In the genomic region with DNA sequence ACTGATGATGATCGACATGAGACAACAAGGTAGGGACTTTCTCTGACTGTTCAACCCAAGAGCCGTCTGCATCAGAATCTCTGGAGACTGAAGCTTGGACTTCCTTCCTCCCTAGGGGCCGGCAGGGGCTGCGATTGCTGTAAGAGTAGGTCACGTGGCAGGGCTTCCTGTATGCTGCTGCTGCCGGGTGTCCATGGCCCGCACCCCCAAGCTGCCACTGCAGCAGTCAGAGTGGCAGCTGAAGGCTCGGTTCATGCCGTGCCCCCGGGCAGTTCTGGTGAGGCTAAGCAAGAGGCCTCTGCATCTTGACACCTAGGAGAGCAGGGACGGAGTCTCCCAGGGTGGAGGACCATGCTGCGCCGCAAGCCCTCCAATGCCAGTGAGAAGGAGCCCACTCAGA, we compare ENCODE assay signal across 9 cellular contexts. TPM values are rescaled to one million over a fixed set of nuclear protein-coding genes. Genes with fewer than 3 reads are reported as not detected.
DNase-seq lines count a peak whose midpoint lies in the region; ATAC-seq and TF ChIP-seq lines count a peak whose summit lies in the region.
"Had no signal": no experiment of that assay in that cellular context is flagged by ENCODE, and none has a peak within 500 bp of the region (broad histone marks: within the 10 kb centered on the region; RNA-seq: fewer than 3 reads in every experiment).

A gene (plus strand): TSS at position 203 of the 400 bp plus-strand sequence. CDS start 149 bp downstream, at position 352.

- 92% methylated on average over 13 of the region's 13 CpGs for WGBS in mesenchymal stem cell

- no peak for TF ChIP-seq CTCF in tibial artery (IDR thresholded peaks at IDR 0.05)

- H3K79me1 ChIP-seq in mesenchymal stem cell (replicated peaks; ENCODE audit: low read length, poor library complexity, severe bottlenecking) = no peaks in the 10 kb centered on the region

- H3K4me1 ChIP-seq in tibial artery (no peaks in the 10 kb centered on the region), mesenchymal stem cell (ENCODE audit: control insufficient read depth, insufficient read depth, low read depth, low read length) (no peaks in the 10 kb centered on the region)

- no peak within 1 kb of the TSS for H3K9ac ChIP-seq in mesenchymal stem cell (ENCODE audit: low read length)

- H3K27me3 ChIP-seq in tibial artery (no peaks in the 10 kb centered on the region), mesenchymal stem cell (ENCODE audit: control insufficient read depth in 1 of 2, insufficient read depth in 1 of 2, low read length in 2 of 2) (peaks cover 0 to 42% of the 10 kb centered on the region in 2 experiments)

- H3K9me3 Mint-ChIP-seq in activated CD8-positive, alpha-beta memory T cell treated with anti-CD3 and anti-CD28 coated beads, Interleukin-2, amount 10 ng/mL, durations not matched to agents 7 days and 5 days (ENCODE audit: low read depth) = no peaks in the 10 kb centered on the region
- no peaks in the 10 kb centered on the region for H3K9me3 Mint-ChIP-seq in immature natural killer cell

- no peak within 1 kb of the TSS for H2BK120ac ChIP-seq in mesenchymal stem cell (ENCODE audit: low read depth, low read length)

- H2AK5ac ChIP-seq in mesenchymal stem cell (ENCODE audit: low read length, severe bottlenecking) = no peak within 1 kb of the TSS

- H2AFZ ChIP-seq in mesenchymal stem cell (ENCODE audit: low read depth, low read length) = no peak within 1 kb of the TSS

- no peak within 1 kb of the TSS for H2BK15ac ChIP-seq in mesenchymal stem cell (ENCODE audit: low read depth, poor library complexity, severe bottlenecking)

- H3K4ac ChIP-seq in mesenchymal stem cell (ENCODE audit: low read depth in 1 of 2, low read length in 2 of 2) = no peak within 1 kb of the TSS

- ATAC-seq in GM19324 (IDR thresholded peaks at IDR 0.05; ENCODE audit: low FRiP score, unreplicated experiment) (peak; percentile 30), HG03565 (IDR thresholded peaks at IDR 0.05; ENCODE audit: unreplicated experiment) (peak; percentile 33), HG02852 (IDR thresholded peaks at IDR 0.05; ENCODE audit: unreplicated experiment) (no peak)
- ATAC-seq in activated CD8-positive, alpha-beta memory T cell treated with anti-CD3 and anti-CD28 coated beads, Interleukin-2, amount 10 ng/mL, durations not matched to agents 7 days and 5 days = peak; percentile 52

- no peak within 1 kb of the TSS for H3K4me2 ChIP-seq in mesenchymal stem cell (ENCODE audit: low read length, poor library complexity, severe bottlenecking)

- peaks cover 60% of the 10 kb centered on the region for H3K4me1 Mint-ChIP-seq in activated CD8-positive, alpha-beta memory T cell treated with anti-CD3 and anti-CD28 coated beads, Interleukin-2, amount 10 ng/mL, durations not matched to agents 7 days and 5 days
- peaks cover 82 to 87% of the 10 kb centered on the region in 2 donors for H3K4me1 Mint-ChIP-seq in immature natural killer cell

- no peaks in the 10 kb centered on the region for H3K27me3 Mint-ChIP-seq in activated CD8-positive, alpha-beta memory T cell treated with anti-CD3 and anti-CD28 coated beads, Interleukin-2, amount 10 ng/mL, durations not matched to agents 7 days and 5 days
- peaks cover 15 to 36% (median 35%) of the 10 kb centered on the region in 3 donors for H3K27me3 Mint-ChIP-seq in immature natural killer cell (ENCODE audit: low read depth in 3 of 3)

- intact Hi-C loops in tibial artery (cut with DNase I; ENCODE audit: low total_unique reads) = no loop called here

- H3K36me3 ChIP-seq in tibial artery = no peaks in the 10 kb centered on the region
- H3K36me3 ChIP-seq in mesenchymal stem cell (ENCODE audit: control insufficient read depth in 1 of 2, insufficient read depth in 2 of 2, low read depth in 1 of 2, low read length in 2 of 2) = no peaks in the 10 kb centered on the region

- no peak within 1 kb of the TSS for H3K14ac ChIP-seq in mesenchymal stem cell (ENCODE audit: low read length in 2 of 2)

- H4K8ac ChIP-seq in mesenchymal stem cell (ENCODE audit: low read length) = no peak within 1 kb of the TSS

- H3K36me3 Mint-ChIP-seq in activated CD8-positive, alpha-beta memory T cell treated with anti-CD3 and anti-CD28 coated beads, Interleukin-2, amount 10 ng/mL, durations not matched to agents 7 days and 5 days = peaks cover 50% of the 10 kb centered on the region
- H3K36me3 Mint-ChIP-seq in immature natural killer cell = peaks cover 25 to 39% (median 30%) of the 10 kb centered on the region in 3 donors

- no peak within 1 kb of the TSS for H2BK12ac ChIP-seq in mesenchymal stem cell (ENCODE audit: low read length in 2 of 2)

- H4K91ac ChIP-seq in mesenchymal stem cell (ENCODE audit: low read length) = no peak within 1 kb of the TSS

- peak within 1 kb of the TSS; percentile 93 for H3K27ac Mint-ChIP-seq in activated CD8-positive, alpha-beta memory T cell treated with anti-CD3 and anti-CD28 coated beads, Interleukin-2, amount 10 ng/mL, durations not matched to agents 7 days and 5 days
- peak within 1 kb of the TSS; percentile 90 to 100 (median 95) for H3K27ac Mint-ChIP-seq in immature natural killer cell

- no peak within 1 kb of the TSS for H3K23ac ChIP-seq in mesenchymal stem cell (ENCODE audit: low read length in 2 of 2)

- CTCF ChIA-PET in activated CD8-positive, alpha-beta memory T cell treated with anti-CD3 and anti-CD28 coated beads, Interleukin-2, amount 10 ng/mL, durations not matched to agents 7 days and 5 days (lab: Charles Lee) = interaction anchor here (0.9 to 6.5 kb wide), 5 partner anchors 8 to 54 kb away, joined by 5 to 66 read pairs (median 6); no protein-coding TSS in a partner anchor

- H3K4me3 ChIP-seq in tibial artery = peak within 1 kb of the TSS; percentile 10 to 16
- no peak within 1 kb of the TSS for H3K4me3 ChIP-seq in mesenchymal stem cell (ENCODE audit: insufficient read depth in 1 of 2, low read depth in 1 of 2, low read length in 2 of 2)

- no peak within 1 kb of the TSS for H3K18ac ChIP-seq in mesenchymal stem cell (ENCODE audit: low read depth in 1 of 2, low read length in 2 of 2)

- H3K9me3 ChIP-seq in tibial artery = no peaks in the 10 kb centered on the region
- no peaks in the 10 kb centered on the region for H3K9me3 ChIP-seq in mesenchymal stem cell (ENCODE audit: control insufficient read depth, low read length)

- DNase-seq in activated CD8-positive, alpha-beta memory T cell treated with anti-CD3 and anti-CD28 coated beads, Interleukin-2, amount 10 ng/mL, durations not matched to agents 7 days and 5 days = peak; percentile 86
- peak; percentile 75 to 80 (median 78) for DNase-seq in immature natural killer cell
- DNase-seq in tibial artery = peak; percentile 55 to 66
- DNase-seq in dermis blood vessel endothelial cell = no peak
- no peak for DNase-seq in mesenchymal stem cell

- no peak within 1 kb of the TSS for H2BK5ac ChIP-seq in mesenchymal stem cell (ENCODE audit: low read depth, low read length, poor library complexity, severe bottlenecking)

- H3K4me3 Mint-ChIP-seq in activated CD8-positive, alpha-beta memory T cell treated with anti-CD3 and anti-CD28 coated beads, Interleukin-2, amount 10 ng/mL, durations not matched to agents 7 days and 5 days = peak within 1 kb of the TSS; percentile 78
- H3K4me3 Mint-ChIP-seq in immature natural killer cell = peak within 1 kb of the TSS; percentile 93 to 97 (median 93)

- no peak within 1 kb of the TSS for H3K27ac ChIP-seq in tibial artery
- H3K27ac ChIP-seq in mesenchymal stem cell (ENCODE audit: low read length, poor library complexity, severe bottlenecking) = no peak within 1 kb of the TSS

RNA-seq across cellular contexts. Expression of the gene that starts here (rescaled TPM):
- total RNA-seq in activated CD8-positive, alpha-beta memory T cell treated with anti-CD3 and anti-CD28 coated beads, Interleukin-2, amount 10 ng/mL, durations not matched to agents 7 days and 5 days = 100 to 1,000 TPM; 231 to 248 TPM
- polyA plus RNA-seq in immature natural killer cell = 100 to 1,000 TPM; 254 to 569 (median 270) TPM
- not detected in 2 replicates for total RNA-seq in dermis blood vessel endothelial cell
- polyA plus RNA-seq in mesenchymal stem cell (2013, experiment 1 of 2) = not detected
- polyA plus RNA-seq in mesenchymal stem cell (2013, experiment 2 of 2) = not detected
- total RNA-seq: SK-MEL-5 had no signal

Comparison
In these comparisons a context has a peak if more than half of its experiments do, and no peak if none do; other contexts are left out.
1. RNA of the gene that starts here (total RNA-seq): 231 to 248 TPM in activated CD8-positive, alpha-beta memory T cell treated with anti-CD3 and anti-CD28 coated beads, Interleukin-2, amount 10 ng/mL, durations not matched to agents 7 days and 5 days; not detected in dermis blood vessel endothelial cell; every median in the first group is over 100 times any median in the second.
2. DNase-seq: peak in activated CD8-positive, alpha-beta memory T cell treated with anti-CD3 and anti-CD28 coated beads, Interleukin-2, amount 10 ng/mL, durations not matched to agents 7 days and 5 days (single experiment), immature natural killer cell (3 of 3) and tibial artery (2 of 2); none in dermis blood vessel endothelial cell (single experiment) and mesenchymal stem cell (single experiment).
3. H3K4me3 ChIP-seq: peak in tibial artery (2 of 2); none in mesenchymal stem cell (0 of 2).